Comparison of ENCODE assay signal across 17 cellular contexts in the genomic region with DNA sequence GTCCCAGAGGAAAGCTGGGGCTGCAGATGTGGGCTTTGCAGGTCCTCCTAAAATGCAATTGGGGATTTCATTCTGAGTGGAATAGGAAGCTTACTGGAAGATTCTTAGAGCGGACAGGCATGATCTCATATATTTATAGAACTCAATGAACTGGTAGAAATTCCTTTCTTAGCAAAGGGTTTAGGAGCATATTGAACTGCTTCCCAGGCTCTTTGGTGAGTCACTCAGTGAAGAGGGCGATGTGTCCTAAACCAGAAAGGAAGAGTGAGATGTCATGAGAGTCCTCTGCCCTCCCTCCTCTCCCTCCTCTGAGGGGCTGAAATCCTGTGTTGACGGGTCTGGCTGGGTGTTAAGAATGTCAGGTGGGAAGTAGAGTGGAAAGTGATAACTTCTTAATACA. TPM values are rescaled to one million over a fixed set of nuclear protein-coding genes. Genes with fewer than 3 reads are reported as not detected.
DNase-seq lines count a peak whose midpoint lies in the region; ATAC-seq and TF ChIP-seq lines count a peak whose summit lies in the region.
"Had no signal": no experiment of that assay in that cellular context is flagged by ENCODE, and none has a peak within 500 bp of the region (broad histone marks: within the 10 kb centered on the region; RNA-seq: fewer than 3 reads in every experiment).

No MANE protein-coding gene starts in this region.

- H3K27me3 Mint-ChIP-seq in neural progenitor cell (ENCODE audit: insufficient read depth, low read depth) (no peaks in the 10 kb centered on the region), H9 (ENCODE audit: low read depth) (no peaks in the 10 kb centered on the region)
- H3K27me3 Mint-ChIP-seq: brain had no signal

- H4K20me1 ChIP-seq in neural progenitor cell (ENCODE audit: low read depth) (no peaks in the 10 kb centered on the region), H9 (ENCODE audit: control insufficient read depth, insufficient read depth, insufficient read length) (no peaks in the 10 kb centered on the region)

- ATAC-seq in GM21529 (IDR thresholded peaks at IDR 0.05; ENCODE audit: unreplicated experiment), result no peak

- H3K4me3 ChIP-seq in AG10803 (ENCODE audit: low read length) (no peak overlapping the region), adipocyte (ENCODE audit: low read length) (no peak overlapping the region), neural progenitor cell (no peak overlapping the region), ascending aorta (no peak overlapping the region), suprapubic skin (no peak overlapping the region)

- H2BK12ac ChIP-seq in H9 (ENCODE audit: insufficient read length, low read depth, low read length), result no peak overlapping the region

- H2BK15ac ChIP-seq in H9 (ENCODE audit: low read depth, low read length), result no peak overlapping the region

- no peak overlapping the region for H4K8ac ChIP-seq in H9 (replicated peaks; ENCODE audit: insufficient read length, low read depth, low read length)

- H3K9me3 Mint-ChIP-seq in neural progenitor cell, result no peaks in the 10 kb centered on the region
- H3K9me3 Mint-ChIP-seq in H9, result no peaks in the 10 kb centered on the region
- H3K9me3 Mint-ChIP-seq: brain, neural crest cell had no signal

- H2BK120ac ChIP-seq in H9 (ENCODE audit: low read depth, low read length, poor library complexity, severe bottlenecking), result no peak overlapping the region

- DNase-seq in AG10803 (ENCODE audit: low read depth) (peak; percentile 2), adipocyte (ENCODE audit: low read depth) (peak; percentile 15), fibroblast of the conjunctiva (ENCODE audit: low read depth) (peak; percentile 14), neural progenitor cell (ENCODE audit: low spot score) (no peak), H9 (no peak), ascending aorta (ENCODE audit: low spot score in 2 of 2) (no peak), suprapubic skin (ENCODE audit: low spot score in 2 of 2) (no peak)
- DNase-seq: activated CD4-positive, alpha-beta T cell treated with anti-CD3 and anti-CD28 coated beads for 4 hours; activated naive CD4-positive, alpha-beta T cell treated with Interleukin-2 at 50 U/mL for 16 hours; MV-4-11; NCI-H2081; NCI-H524 treated with DMSO at 0.1 percent for 48 hours; stimulated activated CD4-positive, alpha-beta T cell treated with anti-CD3 and anti-CD28 coated beads, Interleukin-1b, Interleukin-23, amount 100 ng/mL, for 48 hours had no signal

- no peak overlapping the region for H3K4ac ChIP-seq in H9 (ENCODE audit: low read depth, low read length)

- H3K23ac ChIP-seq in H9 (ENCODE audit: insufficient read length, low read depth, low read length), result no peak overlapping the region

- TF ChIP-seq CTCF in AG10803 (conservative IDR thresholded peaks at IDR 0.05; ENCODE audit: low read length), result no peak
- TF ChIP-seq CTCF in neural progenitor cell (IDR thresholded peaks at IDR 0.05), result no peak
- TF ChIP-seq CTCF in H9 (conservative IDR thresholded peaks at IDR 0.05), result no peak
- no peak for TF ChIP-seq CTCF in ascending aorta (IDR thresholded peaks at IDR 0.05)
- TF ChIP-seq CTCF in suprapubic skin (IDR thresholded peaks at IDR 0.05), result no peak

- no peak overlapping the region for H2BK20ac ChIP-seq in H9 (ENCODE audit: low read depth, low read length, poor library complexity, severe bottlenecking)

- intact Hi-C loops in ascending aorta (cut with DNase I), result no loop called here

- H3K18ac ChIP-seq in H9 (ENCODE audit: insufficient read length, low read depth, low read length), result no peak overlapping the region

- no peak overlapping the region for H3K27ac Mint-ChIP-seq in neural progenitor cell
- H3K27ac Mint-ChIP-seq in H9, result no peak overlapping the region

- H3K27me3 ChIP-seq in adipocyte (replicated peaks; ENCODE audit: control insufficient read depth, insufficient read depth, low read length), result no peaks in the 10 kb centered on the region
- no peaks in the 10 kb centered on the region for H3K27me3 ChIP-seq in neural progenitor cell
- no peaks in the 10 kb centered on the region; the same call in 1 of the 2 replicates for H3K27me3 ChIP-seq in H9 (ENCODE audit: insufficient read depth, low read length)
- H3K27me3 ChIP-seq in ascending aorta, result no peaks in the 10 kb centered on the region
- H3K27me3 ChIP-seq in suprapubic skin, result no peaks in the 10 kb centered on the region

- no peak overlapping the region for H3K14ac ChIP-seq in H9 (ENCODE audit: insufficient read depth, low read length)

- peaks cover 20% of the 10 kb centered on the region for H3K4me1 ChIP-seq in adipocyte (ENCODE audit: control insufficient read depth, insufficient read depth, low read length)
- H3K4me1 ChIP-seq in neural progenitor cell, result peaks cover 15% of the 10 kb centered on the region
- no peaks in the 10 kb centered on the region for H3K4me1 ChIP-seq in H9 (ENCODE audit: insufficient read depth, low read length)
- peaks cover 0 to 3% of the 10 kb centered on the region in 2 donors for H3K4me1 ChIP-seq in ascending aorta
- peaks cover 23% of the 10 kb centered on the region for H3K4me1 ChIP-seq in suprapubic skin

- no peak overlapping the region for H3T11ph ChIP-seq in H9 (ENCODE audit: low read length)

- H3K27ac ChIP-seq in neural progenitor cell (no peak overlapping the region), H9 (ENCODE audit: insufficient read length, low read depth, low read length) (no peak overlapping the region), ascending aorta (no peak overlapping the region), suprapubic skin (no peak overlapping the region)

- no peak overlapping the region for H4K5ac ChIP-seq in H9 (ENCODE audit: insufficient read length, low read depth, low read length)

- H3K56ac ChIP-seq in H9 (ENCODE audit: insufficient read length, low read depth, low read length), result no peak overlapping the region

- WGBS in H9 (ENCODE audit: extremely low coverage, insufficient read length, low lambda C conversion rate), result no CpG with 5 or more reads among the region's 3 CpGs
- WGBS in suprapubic skin, result 69% methylated on average over 3 of the region's 3 CpGs

- H2AFZ ChIP-seq in neural progenitor cell (replicated peaks) (peak overlapping the region; percentile 15), H9 (ENCODE audit: low read length) (no peak overlapping the region)

- H3K4me1 Mint-ChIP-seq in neural progenitor cell (peaks cover 9% of the 10 kb centered on the region), H9 (peaks cover 6 to 11% of the 10 kb centered on the region in 2 experiments)

- no peak overlapping the region for H2BK5ac ChIP-seq in H9 (ENCODE audit: insufficient read length, low read length)

- H3K9me3 ChIP-seq in adipocyte (ENCODE audit: control insufficient read depth, low read length) (no peaks in the 10 kb centered on the region), neural progenitor cell (ENCODE audit: low read depth) (no peaks in the 10 kb centered on the region), H9 (ENCODE audit: control insufficient read depth, low read depth, low read length) (no peaks in the 10 kb centered on the region), ascending aorta (no peaks in the 10 kb centered on the region), suprapubic skin (no peaks in the 10 kb centered on the region)

- no peaks in the 10 kb centered on the region for H3K36me3 ChIP-seq in adipocyte (ENCODE audit: control insufficient read depth, insufficient read depth, low read length, severe bottlenecking)
- no peaks in the 10 kb centered on the region for H3K36me3 ChIP-seq in neural progenitor cell
- H3K36me3 ChIP-seq in ascending aorta, result no peaks in the 10 kb centered on the region
- no peaks in the 10 kb centered on the region for H3K36me3 ChIP-seq in suprapubic skin

- no peak overlapping the region for H3K4me2 ChIP-seq in neural progenitor cell
- H3K4me2 ChIP-seq in H9 (ENCODE audit: insufficient read depth, insufficient read length, low read length), result no peak overlapping the region

- H3K36me3 Mint-ChIP-seq in neural progenitor cell (no peaks in the 10 kb centered on the region), H9 (ENCODE audit: insufficient read depth in 1 of 3, low read depth in 3 of 3) (no peaks in the 10 kb centered on the region)
- H3K36me3 Mint-ChIP-seq: brain had no signal

- no peak overlapping the region for H4K91ac ChIP-seq in H9 (ENCODE audit: insufficient read length, low read depth, low read length)

- H3K79me2 ChIP-seq in neural progenitor cell (ENCODE audit: low read depth) (no peaks in the 10 kb centered on the region), H9 (ENCODE audit: insufficient read depth, low read length) (no peaks in the 10 kb centered on the region)

- H3F3A ChIP-seq in neural progenitor cell (ENCODE audit: low read depth), result no peaks in the 10 kb centered on the region

- H3K4me3 Mint-ChIP-seq in neural progenitor cell, result no peak overlapping the region
- H3K4me3 Mint-ChIP-seq in H9, result no peak overlapping the region
- H3K4me3 Mint-ChIP-seq: brain, neural crest cell had no signal

- TF ChIP-seq POLR2A in suprapubic skin (IDR thresholded peaks at IDR 0.05), result no peak

- H3K79me1 ChIP-seq in H9 (ENCODE audit: insufficient read depth, low read depth, low read length, poor library complexity, severe bottlenecking), result no peaks in the 10 kb centered on the region

- H3K9ac ChIP-seq in adipocyte (ENCODE audit: low read length), result no peak overlapping the region
- H3K9ac ChIP-seq in neural progenitor cell, result no peak overlapping the region
- H3K9ac ChIP-seq in H9 (ENCODE audit: extremely low read depth, insufficient read length, low read length), result no peak overlapping the region

- H2AK5ac ChIP-seq in H9 (ENCODE audit: insufficient read length, low read length), result no peak overlapping the region

- H3K23me2 ChIP-seq in H9 (ENCODE audit: insufficient read length, low read depth, low read length, poor library complexity, severe bottlenecking), result no peaks in the 10 kb centered on the region

- TF ChIP-seq EP300 in suprapubic skin (IDR thresholded peaks at IDR 0.05), result no peak

RNA-seq across cellular contexts. Expression of a gene that starts 26.3 kb away (rescaled TPM):
- total RNA-seq in neural progenitor cell (ENCODE audit: low replicate concordance) (75.3 and 86.4 TPM in 2 replicates), H9 (2021) (335 and 354 TPM in 2 replicates), ascending aorta (17.8 TPM), suprapubic skin (10 to 100 TPM in 3 of 4 donors, 1 to 10 TPM in 1; 7.4 to 27.8 (median 15.5) TPM)
- total RNA-seq: OCI-LY7 had no signal

Comparison
In these comparisons a context has a peak if more than half of its experiments do, and no peak if none do; other contexts are left out.
1. DNase-seq: peak in AG10803 (single experiment), adipocyte (single experiment) and fibroblast of the conjunctiva (single experiment); none in neural progenitor cell (single experiment), H9 (single experiment), ascending aorta (0 of 2) and suprapubic skin (0 of 2).